Comparison of ENCODE assay signal across 1 cellular context in the genomic region with DNA sequence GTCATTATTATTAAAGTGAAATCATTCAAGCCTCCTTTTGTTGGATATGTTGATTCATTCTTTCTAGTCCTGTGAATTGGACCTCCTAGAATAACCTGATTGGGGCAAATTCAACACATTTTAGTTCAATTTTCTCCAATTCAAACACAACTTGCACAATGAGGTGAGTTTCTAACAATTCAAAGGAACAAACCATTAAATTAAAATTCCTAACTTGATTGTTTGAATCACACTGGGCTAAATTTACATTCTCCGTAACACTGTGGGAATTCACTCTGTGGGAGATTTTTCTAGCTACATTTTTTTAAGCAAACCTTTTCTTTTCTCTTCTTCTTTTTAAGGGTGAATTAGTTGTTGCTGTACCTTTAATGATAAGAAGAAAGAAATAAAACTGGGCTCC.
TF ChIP-seq lines count a peak whose summit lies in the region.

No MANE protein-coding gene starts in this region.

TF ChIP-seq in WTC11, 78 proteins besides CTCF, POLR2A, EP300 and RAD21 (continued from another document):
- TF ChIP-seq CREM (CRISPR knock-in tag; IDR thresholded peaks at IDR 0.05) (no peak), FOXK1 (CRISPR knock-in tag; IDR thresholded peaks at IDR 0.05) (no peak), TCF7 (CRISPR knock-in tag; IDR thresholded peaks at IDR 0.05; ENCODE audit: low read depth) (no peak), ZNF423 (CRISPR knock-in tag; IDR thresholded peaks at IDR 0.05) (no peak), ELF4 (CRISPR knock-in tag; IDR thresholded peaks at IDR 0.05; ENCODE audit: low read depth) (no peak), NR1H2 (CRISPR knock-in tag; IDR thresholded peaks at IDR 0.05) (no peak)
- TF ChIP-seq, protein P1, sequence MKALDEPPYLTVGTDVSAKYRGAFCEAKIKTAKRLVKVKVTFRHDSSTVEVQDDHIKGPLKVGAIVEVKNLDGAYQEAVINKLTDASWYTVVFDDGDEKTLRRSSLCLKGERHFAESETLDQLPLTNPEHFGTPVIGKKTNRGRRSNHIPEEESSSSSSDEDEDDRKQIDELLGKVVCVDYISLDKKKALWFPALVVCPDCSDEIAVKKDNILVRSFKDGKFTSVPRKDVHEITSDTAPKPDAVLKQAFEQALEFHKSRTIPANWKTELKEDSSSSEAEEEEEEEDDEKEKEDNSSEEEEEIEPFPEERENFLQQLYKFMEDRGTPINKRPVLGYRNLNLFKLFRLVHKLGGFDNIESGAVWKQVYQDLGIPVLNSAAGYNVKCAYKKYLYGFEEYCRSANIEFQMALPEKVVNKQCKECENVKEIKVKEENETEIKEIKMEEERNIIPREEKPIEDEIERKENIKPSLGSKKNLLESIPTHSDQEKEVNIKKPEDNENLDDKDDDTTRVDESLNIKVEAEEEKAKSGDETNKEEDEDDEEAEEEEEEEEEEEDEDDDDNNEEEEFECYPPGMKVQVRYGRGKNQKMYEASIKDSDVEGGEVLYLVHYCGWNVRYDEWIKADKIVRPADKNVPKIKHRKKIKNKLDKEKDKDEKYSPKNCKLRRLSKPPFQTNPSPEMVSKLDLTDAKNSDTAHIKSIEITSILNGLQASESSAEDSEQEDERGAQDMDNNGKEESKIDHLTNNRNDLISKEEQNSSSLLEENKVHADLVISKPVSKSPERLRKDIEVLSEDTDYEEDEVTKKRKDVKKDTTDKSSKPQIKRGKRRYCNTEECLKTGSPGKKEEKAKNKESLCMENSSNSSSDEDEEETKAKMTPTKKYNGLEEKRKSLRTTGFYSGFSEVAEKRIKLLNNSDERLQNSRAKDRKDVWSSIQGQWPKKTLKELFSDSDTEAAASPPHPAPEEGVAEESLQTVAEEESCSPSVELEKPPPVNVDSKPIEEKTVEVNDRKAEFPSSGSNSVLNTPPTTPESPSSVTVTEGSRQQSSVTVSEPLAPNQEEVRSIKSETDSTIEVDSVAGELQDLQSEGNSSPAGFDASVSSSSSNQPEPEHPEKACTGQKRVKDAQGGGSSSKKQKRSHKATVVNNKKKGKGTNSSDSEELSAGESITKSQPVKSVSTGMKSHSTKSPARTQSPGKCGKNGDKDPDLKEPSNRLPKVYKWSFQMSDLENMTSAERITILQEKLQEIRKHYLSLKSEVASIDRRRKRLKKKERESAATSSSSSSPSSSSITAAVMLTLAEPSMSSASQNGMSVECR (CRISPR knock-in tag; IDR thresholded peaks at IDR 0.05; ENCODE audit: borderline replicate concordance): no peak
- TF ChIP-seq, protein P2, sequence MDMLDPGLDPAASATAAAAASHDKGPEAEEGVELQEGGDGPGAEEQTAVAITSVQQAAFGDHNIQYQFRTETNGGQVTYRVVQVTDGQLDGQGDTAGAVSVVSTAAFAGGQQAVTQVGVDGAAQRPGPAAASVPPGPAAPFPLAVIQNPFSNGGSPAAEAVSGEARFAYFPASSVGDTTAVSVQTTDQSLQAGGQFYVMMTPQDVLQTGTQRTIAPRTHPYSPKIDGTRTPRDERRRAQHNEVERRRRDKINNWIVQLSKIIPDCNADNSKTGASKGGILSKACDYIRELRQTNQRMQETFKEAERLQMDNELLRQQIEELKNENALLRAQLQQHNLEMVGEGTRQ (CRISPR knock-in tag; IDR thresholded peaks at IDR 0.05): no peak
- TF ChIP-seq, protein P3, sequence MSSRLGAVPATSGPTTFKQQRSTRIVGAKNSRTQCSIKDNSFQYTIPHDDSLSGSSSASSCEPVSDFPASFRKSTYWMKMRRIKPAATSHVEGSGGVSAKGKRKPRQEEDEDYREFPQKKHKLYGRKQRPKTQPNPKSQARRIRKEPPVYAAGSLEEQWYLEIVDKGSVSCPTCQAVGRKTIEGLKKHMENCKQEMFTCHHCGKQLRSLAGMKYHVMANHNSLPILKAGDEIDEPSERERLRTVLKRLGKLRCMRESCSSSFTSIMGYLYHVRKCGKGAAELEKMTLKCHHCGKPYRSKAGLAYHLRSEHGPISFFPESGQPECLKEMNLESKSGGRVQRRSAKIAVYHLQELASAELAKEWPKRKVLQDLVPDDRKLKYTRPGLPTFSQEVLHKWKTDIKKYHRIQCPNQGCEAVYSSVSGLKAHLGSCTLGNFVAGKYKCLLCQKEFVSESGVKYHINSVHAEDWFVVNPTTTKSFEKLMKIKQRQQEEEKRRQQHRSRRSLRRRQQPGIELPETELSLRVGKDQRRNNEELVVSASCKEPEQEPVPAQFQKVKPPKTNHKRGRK (CRISPR knock-in tag; IDR thresholded peaks at IDR 0.05; ENCODE audit: borderline replicate concordance): no peak
- TF ChIP-seq, protein P4, sequence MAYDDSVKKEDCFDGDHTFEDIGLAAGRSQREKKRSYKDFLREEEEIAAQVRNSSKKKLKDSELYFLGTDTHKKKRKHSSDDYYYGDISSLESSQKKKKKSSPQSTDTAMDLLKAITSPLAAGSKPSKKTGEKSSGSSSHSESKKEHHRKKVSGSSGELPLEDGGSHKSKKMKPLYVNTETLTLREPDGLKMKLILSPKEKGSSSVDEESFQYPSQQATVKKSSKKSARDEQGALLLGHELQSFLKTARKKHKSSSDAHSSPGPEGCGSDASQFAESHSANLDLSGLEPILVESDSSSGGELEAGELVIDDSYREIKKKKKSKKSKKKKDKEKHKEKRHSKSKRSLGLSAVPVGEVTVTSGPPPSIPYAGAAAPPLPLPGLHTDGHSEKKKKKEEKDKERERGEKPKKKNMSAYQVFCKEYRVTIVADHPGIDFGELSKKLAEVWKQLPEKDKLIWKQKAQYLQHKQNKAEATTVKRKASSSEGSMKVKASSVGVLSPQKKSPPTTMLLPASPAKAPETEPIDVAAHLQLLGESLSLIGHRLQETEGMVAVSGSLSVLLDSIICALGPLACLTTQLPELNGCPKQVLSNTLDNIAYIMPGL (CRISPR knock-in tag; IDR thresholded peaks at IDR 0.05): no peak
- TF ChIP-seq, protein P5, sequence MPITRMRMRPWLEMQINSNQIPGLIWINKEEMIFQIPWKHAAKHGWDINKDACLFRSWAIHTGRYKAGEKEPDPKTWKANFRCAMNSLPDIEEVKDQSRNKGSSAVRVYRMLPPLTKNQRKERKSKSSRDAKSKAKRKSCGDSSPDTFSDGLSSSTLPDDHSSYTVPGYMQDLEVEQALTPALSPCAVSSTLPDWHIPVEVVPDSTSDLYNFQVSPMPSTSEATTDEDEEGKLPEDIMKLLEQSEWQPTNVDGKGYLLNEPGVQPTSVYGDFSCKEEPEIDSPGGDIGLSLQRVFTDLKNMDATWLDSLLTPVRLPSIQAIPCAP (CRISPR knock-in tag; IDR thresholded peaks at IDR 0.05): no peak
- TF ChIP-seq, protein P6, sequence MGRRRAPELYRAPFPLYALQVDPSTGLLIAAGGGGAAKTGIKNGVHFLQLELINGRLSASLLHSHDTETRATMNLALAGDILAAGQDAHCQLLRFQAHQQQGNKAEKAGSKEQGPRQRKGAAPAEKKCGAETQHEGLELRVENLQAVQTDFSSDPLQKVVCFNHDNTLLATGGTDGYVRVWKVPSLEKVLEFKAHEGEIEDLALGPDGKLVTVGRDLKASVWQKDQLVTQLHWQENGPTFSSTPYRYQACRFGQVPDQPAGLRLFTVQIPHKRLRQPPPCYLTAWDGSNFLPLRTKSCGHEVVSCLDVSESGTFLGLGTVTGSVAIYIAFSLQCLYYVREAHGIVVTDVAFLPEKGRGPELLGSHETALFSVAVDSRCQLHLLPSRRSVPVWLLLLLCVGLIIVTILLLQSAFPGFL (CRISPR knock-in tag; IDR thresholded peaks at IDR 0.05; ENCODE audit: borderline replicate concordance): no peak
